ENCODE assay signal across 8 cellular contexts in the genomic region with DNA sequence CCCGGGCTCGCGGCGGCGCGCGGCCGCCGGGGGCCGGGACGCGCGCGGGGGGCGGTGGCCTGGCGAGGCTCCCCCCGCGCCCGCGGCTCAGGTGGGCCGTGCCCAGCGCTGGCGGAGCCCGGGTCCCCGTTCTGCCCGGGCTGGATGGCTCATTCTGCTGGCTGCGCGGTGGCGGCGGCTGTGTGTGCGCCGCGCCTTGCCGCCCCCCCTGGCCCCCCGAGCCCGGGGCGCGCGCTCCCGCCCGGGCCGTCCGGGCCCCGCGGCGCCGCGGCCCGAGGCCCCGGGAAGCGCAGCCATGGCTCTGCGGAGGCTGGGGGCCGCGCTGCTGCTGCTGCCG. TPM values are rescaled to one million over a fixed set of nuclear protein-coding genes. Genes with fewer than 3 reads are reported as not detected.
DNase-seq lines count a peak whose midpoint lies in the region; ATAC-seq, FAIRE-seq and TF ChIP-seq lines count a peak whose summit lies in the region.

A gene (plus strand): TSS at position 152 of the 337 bp plus-strand sequence. CDS start 144 bp downstream, at position 296.

- H3K27me3 ChIP-seq in A673 (replicated peaks; ENCODE audit: insufficient read depth, low read depth, low read length, poor library complexity) (peaks cover 16% of the 10 kb centered on the region), PC-3 (ENCODE audit: low read length) (no peaks in the 10 kb centered on the region), bronchial epithelial cell (ENCODE audit: control insufficient read depth, insufficient read depth, low read length) (no peaks in the 10 kb centered on the region), layer of hippocampus (ENCODE audit: control insufficient read depth, insufficient read depth, low read length) (no peaks in the 10 kb centered on the region)

- BruUV-seq in A673 (replicated peaks; lab: Mats Ljungman, UMichigan) (no TSS peak), PC-3 (replicated peaks; lab: Mats Ljungman, UMichigan) (no TSS peak)

- FAIRE-seq in GM12891 (lab: Jason Lieb, UNC) (no peak), bronchial epithelial cell (lab: Jason Lieb, UNC) (no peak)

- H2AFZ ChIP-seq in PC-3 (ENCODE audit: low read length) = peak within 1 kb of the TSS; percentile 92

- H3K4me3 ChIP-seq in A673 (ENCODE audit: low read depth, low read length, poor library complexity, severe bottlenecking) (peak within 1 kb of the TSS; percentile 45), PC-3 (ENCODE audit: low read length) (peak within 1 kb of the TSS; percentile 81), bronchial epithelial cell (ENCODE audit: low read depth, low read length) (peak within 1 kb of the TSS; percentile 57)

- POLR2A ChIA-PET in A673 (lab: Charles Lee; ENCODE audit: low non-redundant PET) = no interaction called here
- POLR2A ChIA-PET in PC-3 (lab: Charles Lee; ENCODE audit: unreplicated experiment) = no interaction called here

- CTCF ChIA-PET in A673 (lab: Charles Lee) = no interaction called here
- CTCF ChIA-PET in PC-3 (lab: Charles Lee) = no interaction called here

- H3K9me3 ChIP-seq in A673 (ENCODE audit: low read depth, low read length, poor library complexity, severe bottlenecking) (no peaks in the 10 kb centered on the region), PC-3 (ENCODE audit: low read length) (no peaks in the 10 kb centered on the region)

- no peak for TF ChIP-seq CTCF in A673 (conservative IDR thresholded peaks at IDR 0.05; ENCODE audit: low read depth, low read length)
- no peak for TF ChIP-seq CTCF in PC-3 (conservative IDR thresholded peaks at IDR 0.05; ENCODE audit: low read depth, low read length)
- no peak for TF ChIP-seq CTCF in bronchial epithelial cell (IDR thresholded peaks at IDR 0.05; ENCODE audit: insufficient read depth, low read length, severe bottlenecking)

- peaks cover 6% of the 10 kb centered on the region; the same call in 1 of the 2 replicates for H3K79me2 ChIP-seq in PC-3 (ENCODE audit: low read length)

- DNase-seq in A673 (ENCODE audit: low spot score) (peak; percentile 58), GM12891 (ENCODE audit: insufficient read length, low spot score) (peak; percentile 54), PC-3 (peak; percentile 43), bronchial epithelial cell (ENCODE audit: low read depth) (no peak)
- DNase-seq in stimulated activated CD4-positive, alpha-beta T cell treated with anti-CD3 and anti-CD28 coated beads, Interleukin-4, amount 100 ng/mL, for 24 hours = peak; percentile 20

- intact Hi-C loops in A673 (cut with micrococcal nuclease; ENCODE audit: unreplicated experiment) (no loop called here), PC-3 (cut with micrococcal nuclease) (loop anchor here (5.0 kb wide), 1 partner anchor 37 kb away; no protein-coding TSS in a partner anchor)

- peaks cover 4% of the 10 kb centered on the region for H3K4me1 ChIP-seq in A673 (ENCODE audit: insufficient read depth, low read length, poor library complexity, severe bottlenecking)
- peaks cover 20% of the 10 kb centered on the region for H3K4me1 ChIP-seq in PC-3 (ENCODE audit: insufficient read depth, low read length)

- peak; percentile 67 for ATAC-seq in PC-3
- no peak for ATAC-seq in GM18498 (IDR thresholded peaks at IDR 0.05; ENCODE audit: unreplicated experiment)
- ATAC-seq in HG03469 (IDR thresholded peaks at IDR 0.05; ENCODE audit: unreplicated experiment) = no peak

- peaks cover 6% of the 10 kb centered on the region; the same call in 1 of the 2 replicates for H4K20me1 ChIP-seq in PC-3 (ENCODE audit: low read length)

- peak within 1 kb of the TSS; percentile 25 for H3K9ac ChIP-seq in PC-3 (ENCODE audit: low read length)

- H3K27ac ChIP-seq in A673 (ENCODE audit: low read depth, low read length, poor library complexity, severe bottlenecking) = no peak within 1 kb of the TSS
- H3K27ac ChIP-seq in PC-3 (ENCODE audit: low read length) = no peak within 1 kb of the TSS
- peak within 1 kb of the TSS; percentile 71 for H3K27ac ChIP-seq in layer of hippocampus (ENCODE audit: low read depth, low read length)

- peak within 1 kb of the TSS; percentile 100 for H3K4me2 ChIP-seq in PC-3 (ENCODE audit: low read length)

- no peaks in the 10 kb centered on the region for H3F3A ChIP-seq in PC-3 (ENCODE audit: low read length, unreplicated experiment)

- TF ChIP-seq POLR2A in GM12891 (IDR thresholded peaks at IDR 0.05; ENCODE audit: low read depth, low read length) = no peak

- H3K36me3 ChIP-seq in A673 (ENCODE audit: insufficient read depth, low read length, poor library complexity, severe bottlenecking) (no peaks in the 10 kb centered on the region), PC-3 (ENCODE audit: low read depth, low read length) (no peaks in the 10 kb centered on the region), bronchial epithelial cell (ENCODE audit: control insufficient read depth, insufficient read depth, low read length) (peaks cover 3% of the 10 kb centered on the region)

- no peaks in the 10 kb centered on the region for H3K9me2 ChIP-seq in PC-3 (replicated peaks; ENCODE audit: low read length)

TF ChIP-seq in GM12891, 5 proteins besides CTCF, POLR2A, EP300 and RAD21:
- TF ChIP-seq TAF1 (IDR thresholded peaks at IDR 0.05; ENCODE audit: low read depth, low read length) (no peak), PAX5 (IDR thresholded peaks at IDR 0.05; ENCODE audit: insufficient read depth, low read length, severe bottlenecking) (no peak), SPI1 (IDR thresholded peaks at IDR 0.05; ENCODE audit: low read depth, low read length) (no peak), POLR2AphosphoS5 (IDR thresholded peaks at IDR 0.05; ENCODE audit: low read depth, low read length) (no peak), POU2F2 (IDR thresholded peaks at IDR 0.05; ENCODE audit: low read depth, low read length) (no peak)

RNA-seq across cellular contexts. Expression of the gene that starts here (rescaled TPM):
- total RNA-seq in A673 (2021) = 10.4 and 12.3 TPM in 2 replicates
- not detected for polyA plus RNA-seq in GM12891 (2012; ENCODE audit: low read depth, missing spikeins)
- 21.0 and 23.2 TPM in 2 replicates for total RNA-seq in PC-3 (2014; rRNA removed)
- 10.0 and 16.4 TPM in 2 replicates for total RNA-seq in bronchial epithelial cell
